ENCODE assay signal across 8 cellular contexts in genomic region chr10:71217266-71218045, GRCh38. TPM values are rescaled to one million over a fixed set of nuclear protein-coding genes. Genes with fewer than 3 reads are reported as not detected.
DNase-seq lines count a peak whose midpoint lies in the region; ATAC-seq and TF ChIP-seq lines count a peak whose summit lies in the region.

No MANE protein-coding gene starts in this region.

- no peaks in the 10 kb centered on the region for H3K36me3 Mint-ChIP-seq in Caco-2 (ENCODE audit: insufficient read depth, unreplicated experiment)

- no peak overlapping the region for H3K9ac ChIP-seq in liver (ENCODE audit: low read depth in 1 of 2, low read length in 2 of 2)

- no peak for TF ChIP-seq POLR2A in testis (IDR thresholded peaks at IDR 0.05)

- peaks cover 20% of the 10 kb centered on the region for H3K4me1 Mint-ChIP-seq in Caco-2 (ENCODE audit: low read depth, unreplicated experiment)

- H3K27me3 Mint-ChIP-seq in Caco-2 (ENCODE audit: insufficient read depth, unreplicated experiment) = peaks cover 7% of the 10 kb centered on the region

- 5% methylated on average over 57 of the region's 57 CpGs for WGBS in liver
- 3 to 4% methylated on average over 39 to 57 of the region's 57 CpGs for WGBS in testis, 2 donors

- peak overlapping the region; percentile 68 for H3K4me3 Mint-ChIP-seq in Caco-2 (ENCODE audit: unreplicated experiment)

- DNase-seq in Caco-2 (peak in 1 of 2 experiments; percentile 39), NCI-H1105 (lab: John Stamatoyannopoulos, UW) (peak; percentile 30), testis (peak; percentile 52)

- peak overlapping the region; percentile 1 for H3K4me3 ChIP-seq in Caco-2 (ENCODE audit: low read depth, low read length)
- H3K4me3 ChIP-seq in liver (ENCODE audit: low read depth in 1 of 3, low read length in 3 of 3) = peak overlapping the region; percentile 30 to 61 (median 59)
- H3K4me3 ChIP-seq in testis = peak overlapping the region; percentile 45 to 55

- POLR2A ChIA-PET in Caco-2 (lab: Charles Lee) = no interaction called here

- no peak overlapping the region for H3K27ac Mint-ChIP-seq in Caco-2 (ENCODE audit: unreplicated experiment)

- TF ChIP-seq CTCF in Caco-2 (IDR thresholded peaks at IDR 0.05; ENCODE audit: insufficient read depth in 1 of 2, low read depth in 1 of 2, low read length in 1 of 2, severe bottlenecking in 1 of 2, unreplicated experiment in 1 of 2) (no peak), liver (IDR thresholded peaks at IDR 0.05; ENCODE audit: low read depth, low read length, missing input control) (no peak), testis (IDR thresholded peaks at IDR 0.05) (no peak)

- H3K27me3 ChIP-seq in Caco-2 (replicated peaks; ENCODE audit: control insufficient read depth, insufficient read depth, low read length) = peaks cover 3% of the 10 kb centered on the region
- peaks cover 0 to 3% (median 2%) of the 10 kb centered on the region in 4 donors for H3K27me3 ChIP-seq in liver (ENCODE audit: control insufficient read depth in 4 of 4, insufficient read depth in 4 of 4, low read length in 3 of 4)
- no peaks in the 10 kb centered on the region for H3K27me3 ChIP-seq in testis

- H3K27ac ChIP-seq in cingulate gyrus (ENCODE audit: low read depth, low read length) = peak overlapping the region; percentile 69
- no peak overlapping the region for H3K27ac ChIP-seq in liver (ENCODE audit: low read depth in 1 of 2, low read length in 2 of 2)
- peak overlapping the region; percentile 16 to 62 for H3K27ac ChIP-seq in testis

- H3K4me1 ChIP-seq in Caco-2 (peaks cover 18% of the 10 kb centered on the region), liver (ENCODE audit: control insufficient read depth in 4 of 4, insufficient read depth in 4 of 4, low read length in 3 of 4) (peaks cover 11 to 23% (median 17%) of the 10 kb centered on the region in 4 donors), testis (peaks cover 25% of the 10 kb centered on the region)

- H3K9me3 ChIP-seq in Caco-2 (no peaks in the 10 kb centered on the region), liver (ENCODE audit: control insufficient read depth in 4 of 4, low read length in 3 of 4) (no peaks in the 10 kb centered on the region), testis (no peaks in the 10 kb centered on the region)

- BruUV-seq in Caco-2 (replicated peaks; lab: Mats Ljungman, UMichigan) = no TSS peak

- intact Hi-C loops in Caco-2 (cut with micrococcal nuclease; ENCODE audit: unreplicated experiment) = no loop called here
- intact Hi-C loops in testis (cut with DNase I; ENCODE audit: low total_unique reads) = loop anchor here (10.0 kb wide), 1 partner anchor 47 kb away; no protein-coding TSS in a partner anchor

- no peaks in the 10 kb centered on the region for H3K36me3 ChIP-seq in Caco-2 (ENCODE audit: control insufficient read depth, insufficient read depth, low read length)
- no peaks in the 10 kb centered on the region for H3K36me3 ChIP-seq in liver (ENCODE audit: control insufficient read depth in 4 of 4, insufficient read depth in 3 of 4, low read depth in 1 of 4, low read length in 3 of 4)
- no peaks in the 10 kb centered on the region for H3K36me3 ChIP-seq in testis (ENCODE audit: low read depth, missing control alignments)

- H3K9me3 Mint-ChIP-seq in Caco-2 (ENCODE audit: unreplicated experiment) = no peaks in the 10 kb centered on the region

- CTCF ChIA-PET in Caco-2 (lab: Charles Lee) = interaction anchor here (0.5 to 2.4 kb wide), 5 partner anchors 9 to 1734 kb away, joined by 3 to 5 read pairs (median 4); no protein-coding TSS in a partner anchor

- TF ChIP-seq RAD21 in liver (IDR thresholded peaks at IDR 0.05) = no peak

- ATAC-seq in HG02852 (IDR thresholded peaks at IDR 0.05; ENCODE audit: unreplicated experiment) = no peak
- no peak for ATAC-seq in HG02763 (IDR thresholded peaks at IDR 0.05; ENCODE audit: unreplicated experiment)
- no peak for ATAC-seq in GM19397 (IDR thresholded peaks at IDR 0.05; ENCODE audit: unreplicated experiment)

TF ChIP-seq in liver, 16 proteins besides CTCF, POLR2A, EP300 and RAD21:
- TF ChIP-seq ATF3 (IDR thresholded peaks at IDR 0.05) (no peak), JUND (IDR thresholded peaks at IDR 0.05) (no peak), YY1 (IDR thresholded peaks at IDR 0.05) (no peak), RXRA (IDR thresholded peaks at IDR 0.05) (no peak), NR2F2 (IDR thresholded peaks at IDR 0.05) (no peak), ZBTB33 (IDR thresholded peaks at IDR 0.05) (no peak), FOXA1 (IDR thresholded peaks at IDR 0.05) (no peak), SP1 (IDR thresholded peaks at IDR 0.05) (no peak), HNF4A (conservative IDR thresholded peaks at IDR 0.05) (no peak), FOXA2 (IDR thresholded peaks at IDR 0.05) (no peak), MAX (IDR thresholded peaks at IDR 0.05) (no peak), HNF4G (IDR thresholded peaks at IDR 0.05) (no peak), EGR1 (IDR thresholded peaks at IDR 0.05; ENCODE audit: low read depth in 2 of 2) (no peak), GABPA (IDR thresholded peaks at IDR 0.05 in 1 of 2, conservative IDR thresholded peaks at IDR 0.05 in 1 of 2) (no peak), TAF1 (conservative IDR thresholded peaks at IDR 0.05) (no peak)
- TF ChIP-seq, protein P1, sequence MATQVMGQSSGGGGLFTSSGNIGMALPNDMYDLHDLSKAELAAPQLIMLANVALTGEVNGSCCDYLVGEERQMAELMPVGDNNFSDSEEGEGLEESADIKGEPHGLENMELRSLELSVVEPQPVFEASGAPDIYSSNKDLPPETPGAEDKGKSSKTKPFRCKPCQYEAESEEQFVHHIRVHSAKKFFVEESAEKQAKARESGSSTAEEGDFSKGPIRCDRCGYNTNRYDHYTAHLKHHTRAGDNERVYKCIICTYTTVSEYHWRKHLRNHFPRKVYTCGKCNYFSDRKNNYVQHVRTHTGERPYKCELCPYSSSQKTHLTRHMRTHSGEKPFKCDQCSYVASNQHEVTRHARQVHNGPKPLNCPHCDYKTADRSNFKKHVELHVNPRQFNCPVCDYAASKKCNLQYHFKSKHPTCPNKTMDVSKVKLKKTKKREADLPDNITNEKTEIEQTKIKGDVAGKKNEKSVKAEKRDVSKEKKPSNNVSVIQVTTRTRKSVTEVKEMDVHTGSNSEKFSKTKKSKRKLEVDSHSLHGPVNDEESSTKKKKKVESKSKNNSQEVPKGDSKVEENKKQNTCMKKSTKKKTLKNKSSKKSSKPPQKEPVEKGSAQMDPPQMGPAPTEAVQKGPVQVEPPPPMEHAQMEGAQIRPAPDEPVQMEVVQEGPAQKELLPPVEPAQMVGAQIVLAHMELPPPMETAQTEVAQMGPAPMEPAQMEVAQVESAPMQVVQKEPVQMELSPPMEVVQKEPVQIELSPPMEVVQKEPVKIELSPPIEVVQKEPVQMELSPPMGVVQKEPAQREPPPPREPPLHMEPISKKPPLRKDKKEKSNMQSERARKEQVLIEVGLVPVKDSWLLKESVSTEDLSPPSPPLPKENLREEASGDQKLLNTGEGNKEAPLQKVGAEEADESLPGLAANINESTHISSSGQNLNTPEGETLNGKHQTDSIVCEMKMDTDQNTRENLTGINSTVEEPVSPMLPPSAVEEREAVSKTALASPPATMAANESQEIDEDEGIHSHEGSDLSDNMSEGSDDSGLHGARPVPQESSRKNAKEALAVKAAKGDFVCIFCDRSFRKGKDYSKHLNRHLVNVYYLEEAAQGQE (IDR thresholded peaks at IDR 0.05) = no peak
TF ChIP-seq in liver: peak in this region for 0.

RNA-seq across cellular contexts. Expression of gene UNC5B, which starts 5.1 kb away (rescaled TPM):
- 16.2 and 22.4 TPM in 2 replicates for total RNA-seq in Caco-2 (2022)
- 1 to 10 TPM; 1.4 to 1.8 TPM for total RNA-seq in liver
- polyA plus RNA-seq in liver = 1 to 10 TPM in 1 of 2 donors, under 1 TPM in 1; 0.56 to 1.2 TPM
- total RNA-seq in testis = 10 to 100 TPM; 24.4 to 44.4 TPM
- 14.8 TPM for polyA plus RNA-seq in testis (ENCODE audit: insufficient read depth, low read depth, low replicate concordance)

Comparison
In these comparisons a context has a peak if more than half of its experiments do, and no peak if none do; other contexts are left out.
1. H3K4me3 ChIP-seq: peak in every context shown above with its lines; median percentile 59 in liver; 50 in testis; 1 in Caco-2.
2. H3K27ac ChIP-seq: peak in cingulate gyrus (single experiment) and testis (2 of 2); none in liver (0 of 2).